ENCODE assay signal across 1 cellular context in genomic region chr11:61369372-61370348, GRCh38.
TF ChIP-seq lines count a peak whose summit lies in the region.

No MANE protein-coding gene starts in this region.

TF ChIP-seq in HepG2, 621 proteins besides CTCF, POLR2A, EP300 and RAD21 (continued from another document and continues in another):
- TF ChIP-seq KIAA2018 (CRISPR knock-in tag; IDR thresholded peaks at IDR 0.05; ENCODE audit: borderline replicate concordance) (no peak), TBL1XR1 (IDR thresholded peaks at IDR 0.05; ENCODE audit: borderline replicate concordance, low read length, partially characterized antibody) (no peak), SNAI1 (CRISPR knock-in tag; IDR thresholded peaks at IDR 0.05; ENCODE audit: borderline replicate concordance) (no peak), ETS1 (CRISPR knock-in tag; IDR thresholded peaks at IDR 0.05) (no peak), BCLAF1 (IDR thresholded peaks at IDR 0.05) (no peak), SETDB1 (CRISPR knock-in tag; IDR thresholded peaks at IDR 0.05; ENCODE audit: borderline replicate concordance) (no peak), ZNF263 (CRISPR knock-in tag; IDR thresholded peaks at IDR 0.05) (no peak), ZBTB39 (CRISPR knock-in tag; IDR thresholded peaks at IDR 0.05) (no peak), SKI (IDR thresholded peaks at IDR 0.05; ENCODE audit: partially characterized antibody) (peak; percentile 93), ZNF33A (CRISPR knock-in tag; IDR thresholded peaks at IDR 0.05; ENCODE audit: borderline replicate concordance) (no peak), MATR3 (CRISPR knock-in tag; IDR thresholded peaks at IDR 0.05) (no peak), JUNB (CRISPR knock-in tag; IDR thresholded peaks at IDR 0.05; ENCODE audit: borderline replicate concordance) (0 out of 2 replicates have a peak, but pooled peaks have one; percentile 53), NFE2 (CRISPR knock-in tag; IDR thresholded peaks at IDR 0.05) (no peak), SMAD1 (CRISPR knock-in tag; IDR thresholded peaks at IDR 0.05; ENCODE audit: borderline replicate concordance, low read depth) (no peak), ZSCAN21 (CRISPR knock-in tag; IDR thresholded peaks at IDR 0.05; ENCODE audit: borderline replicate concordance) (no peak; the same call in 1 of the 2 replicates), CHCHD3 (CRISPR knock-in tag; IDR thresholded peaks at IDR 0.05) (no peak), FOXO4 (CRISPR knock-in tag; conservative IDR thresholded peaks at IDR 0.05) (no peak), KDM6A (CRISPR knock-in tag; IDR thresholded peaks at IDR 0.05; ENCODE audit: low read depth) (peak; percentile 33; the same call in 1 of the 2 replicates), TP53 (CRISPR knock-in tag; conservative IDR thresholded peaks at IDR 0.05) (no peak), LBX2 (CRISPR knock-in tag; IDR thresholded peaks at IDR 0.05; ENCODE audit: borderline replicate concordance) (no peak), HDAC6 (IDR thresholded peaks at IDR 0.05; ENCODE audit: low read depth, low read length) (no peak), ZNF468 (CRISPR knock-in tag; IDR thresholded peaks at IDR 0.05) (no peak), HDAC1 (CRISPR knock-in tag; IDR thresholded peaks at IDR 0.05) (peak; percentile 71), ZBTB20 (CRISPR knock-in tag; IDR thresholded peaks at IDR 0.05; ENCODE audit: borderline replicate concordance, low read depth) (peak; percentile 51; the same call in 1 of the 2 replicates), GPBP1L1 (CRISPR knock-in tag; IDR thresholded peaks at IDR 0.05) (no peak), ZNF75D (CRISPR knock-in tag; IDR thresholded peaks at IDR 0.05; ENCODE audit: borderline replicate concordance) (no peak), ZBTB1 (CRISPR knock-in tag; IDR thresholded peaks at IDR 0.05; ENCODE audit: borderline replicate concordance) (no peak), NFYB (CRISPR knock-in tag; IDR thresholded peaks at IDR 0.05) (no peak), ZNF138 (CRISPR knock-in tag; IDR thresholded peaks at IDR 0.05; ENCODE audit: low read depth) (no peak), ZNF772 (CRISPR knock-in tag; IDR thresholded peaks at IDR 0.05) (peak; percentile 89), TCF7 (IDR thresholded peaks at IDR 0.05; ENCODE audit: low read depth) (no peak), DR1 (CRISPR knock-in tag; IDR thresholded peaks at IDR 0.05) (no peak), E2F2 (CRISPR knock-in tag; IDR thresholded peaks at IDR 0.05; ENCODE audit: borderline replicate concordance) (no peak), SYNCRIP (IDR thresholded peaks at IDR 0.05; ENCODE audit: insufficient read depth, low read depth, low read length) (no peak), ZHX1 (CRISPR knock-in tag; IDR thresholded peaks at IDR 0.05; ENCODE audit: low read depth) (no peak; the same call in 1 of the 2 replicates), ZBTB3 (CRISPR knock-in tag; IDR thresholded peaks at IDR 0.05; ENCODE audit: borderline replicate concordance, low read depth) (peak; percentile 98; the same call in 1 of the 2 replicates)
